ENCODE assay signal across 11 cellular contexts in genomic region chr22:42905702-42906183, GRCh38. TPM values are rescaled to one million over a fixed set of nuclear protein-coding genes. Genes with fewer than 3 reads are reported as not detected.
A peak's percentile ranks its signal among the peaks of the same experiment; 100 is the strongest.
DNase-seq lines count a peak whose midpoint lies in the region; ATAC-seq, FAIRE-seq and TF ChIP-seq lines count a peak whose summit lies in the region.
"Had no signal": no experiment of that assay in that cellular context is flagged by ENCODE, and none has a peak within 500 bp of the region (broad histone marks: within the 10 kb centered on the region; RNA-seq: fewer than 3 reads in every experiment).

No MANE protein-coding gene starts in this region.

- H3K36me3 Mint-ChIP-seq in stimulated activated memory B cell treated with anti-CD40 and anti-IgM and Interleukin-4, amounts not matched to agents 10 μg/mL and 1 μg/mL and 100 μg/mL, for 72 hours, result peaks cover 54% of the 10 kb centered on the region

- no peaks in the 10 kb centered on the region for H3K27me3 ChIP-seq in small intestine (ENCODE audit: control insufficient read depth in 2 of 2, insufficient read depth in 2 of 2, low read length in 2 of 2)
- H3K27me3 ChIP-seq: neural progenitor cell had no signal

- DNase-seq in LHCN-M2 (ENCODE audit: low read depth) (peak; percentile 73), left ventricle myocardium superior (peak; percentile 84), small intestine (peak; percentile 33), AG20443 (ENCODE audit: low spot score) (no peak), SKM-1 (lab: John Stamatoyannopoulos, UW; ENCODE audit: unreplicated experiment) (no peak)
- DNase-seq: NCI-H446 had no signal

- H3K9me3 ChIP-seq in small intestine (ENCODE audit: control insufficient read depth, low read depth), result no peaks in the 10 kb centered on the region

- H3K27ac ChIP-seq in VCaP (peak overlapping the region; percentile 86), small intestine (ENCODE audit: low read depth in 1 of 2, low read length in 1 of 2) (peak overlapping the region in 1 of 2 donors; percentile 31)
- H3K27ac ChIP-seq: neural progenitor cell had no signal

- peaks cover 28% of the 10 kb centered on the region for H3K4me1 Mint-ChIP-seq in stimulated activated memory B cell treated with anti-CD40 and anti-IgM and Interleukin-4, amounts not matched to agents 10 μg/mL and 1 μg/mL and 100 μg/mL, for 72 hours

- H3K27me3 Mint-ChIP-seq in stimulated activated memory B cell treated with anti-CD40 and anti-IgM and Interleukin-4, amounts not matched to agents 10 μg/mL and 1 μg/mL and 100 μg/mL, for 72 hours, result no peaks in the 10 kb centered on the region

- TF ChIP-seq CTCF in VCaP (conservative IDR thresholded peaks at IDR 0.05), result 0 out of 2 replicates have a peak, but pooled peaks have one; percentile 9

- intact Hi-C loops in left ventricle myocardium superior (cut with micrococcal nuclease), result no loop called here

- peaks cover 4% of the 10 kb centered on the region in 2 donors for H3K36me3 ChIP-seq in small intestine (ENCODE audit: control insufficient read depth in 2 of 2, insufficient read depth in 2 of 2, low read length in 2 of 2)
- H3K36me3 ChIP-seq: neural progenitor cell had no signal

- H3K4me3 ChIP-seq in small intestine (ENCODE audit: low read depth in 1 of 2, low read length in 2 of 2), result no peak overlapping the region
- H3K4me3 ChIP-seq: neural progenitor cell had no signal

- no peak overlapping the region for H3K4me3 Mint-ChIP-seq in stimulated activated memory B cell treated with anti-CD40 and anti-IgM and Interleukin-4, amounts not matched to agents 10 μg/mL and 1 μg/mL and 100 μg/mL, for 72 hours
- H3K4me3 Mint-ChIP-seq: neural progenitor cell had no signal

- ATAC-seq in left ventricle myocardium superior, result peak; percentile 60
- no peak for ATAC-seq in stimulated activated memory B cell treated with anti-CD40 and anti-IgM and Interleukin-4, amounts not matched to agents 10 μg/mL and 1 μg/mL and 100 μg/mL, for 72 hours
- no peak for ATAC-seq in GM21529 (IDR thresholded peaks at IDR 0.05; ENCODE audit: unreplicated experiment)

- WGBS in small intestine, 3 donors, result 13 to 45% (median 34%) methylated on average over 5 of the region's 5 CpGs

- H3K27ac Mint-ChIP-seq in stimulated activated memory B cell treated with anti-CD40 and anti-IgM and Interleukin-4, amounts not matched to agents 10 μg/mL and 1 μg/mL and 100 μg/mL, for 72 hours, result no peak overlapping the region

- no peak for FAIRE-seq in small intestine (lab: Jason Lieb, UNC)
- FAIRE-seq: colon had no signal

- peaks cover 0 to 7% of the 10 kb centered on the region in 2 donors for H3K4me1 ChIP-seq in small intestine (ENCODE audit: control insufficient read depth in 2 of 2, insufficient read depth in 1 of 2, low read depth in 1 of 2, low read length in 1 of 2)

- H3K9me3 Mint-ChIP-seq in stimulated activated memory B cell treated with anti-CD40 and anti-IgM and Interleukin-4, amounts not matched to agents 10 μg/mL and 1 μg/mL and 100 μg/mL, for 72 hours, result no peaks in the 10 kb centered on the region
- H3K9me3 Mint-ChIP-seq: neural progenitor cell had no signal

RNA-seq across cellular contexts. Expression of gene ARFGAP3, which starts 48.7 kb away (rescaled TPM):
- total RNA-seq in LHCN-M2 (2014; rRNA removed), result 76.7 and 87.1 TPM in 2 replicates
- 41.8 TPM for polyA plus RNA-seq in LHCN-M2 (2012)
- 25.8 TPM for total RNA-seq in left ventricle myocardium superior
- polyA plus RNA-seq in small intestine, result 10 to 100 TPM; 29.1 to 59.2 (median 47.0) TPM

Comparison
In these comparisons a context has a peak if more than half of its experiments do, and no peak if none do; other contexts are left out.
1. DNase-seq: peak in LHCN-M2 (single experiment), left ventricle myocardium superior (single experiment) and small intestine (single experiment); none in AG20443 (single experiment) and SKM-1 (single experiment).